ENCODE assay signal across 30 cellular contexts in genomic region chr16:3051489-3051888, GRCh38. TPM values are rescaled to one million over a fixed set of nuclear protein-coding genes. Genes with fewer than 3 reads are reported as not detected.
DNase-seq lines count a peak whose midpoint lies in the region; ATAC-seq and TF ChIP-seq lines count a peak whose summit lies in the region.
"Had no signal": no experiment of that assay in that cellular context is flagged by ENCODE, and none has a peak within 500 bp of the region (broad histone marks: within the 10 kb centered on the region; RNA-seq: fewer than 3 reads in every experiment).

No MANE protein-coding gene starts in this region.

- H3K27me3 ChIP-seq in spleen (replicated peaks in 1 of 7) = peaks cover 0 to 40% (median 16%) of the 10 kb centered on the region in 7 donors

- peak overlapping the region in 7 of 8 donors; percentile 51 to 95 (median 81) for H3K27ac ChIP-seq in spleen
- H3K27ac ChIP-seq: gastroesophageal sphincter, GM23248, hepatocyte, neural progenitor cell, PC-9, right atrium auricular region had no signal

- DNase-seq in NCI-H146 (lab: John Stamatoyannopoulos, UW) = peak; percentile 34
- DNase-seq in NCI-H146 treated with DMSO at 0.1 percent for 48 hours (lab: John Stamatoyannopoulos, UW; ENCODE audit: unreplicated experiment) = no peak
- no peak for DNase-seq in activated naive CD8-positive, alpha-beta T cell treated with anti-CD3 and anti-CD28 coated beads, Interleukin-2, amount 10 ng/mL, durations not matched to agents 7 days and 5 days
- no peak for DNase-seq in activated naive CD8-positive, alpha-beta T cell treated with anti-CD3 and anti-CD28 coated beads, Interleukin-2, amount 50 U/mL, for 24 hours
- DNase-seq in activated CD4-positive, alpha-beta memory T cell treated with anti-CD3 and anti-CD28 coated beads, Interleukin-2, amount 10 ng/mL, durations not matched to agents 7 days and 5 days = no peak
- DNase-seq in spleen = no peak
- no peak for DNase-seq in immature natural killer cell
- DNase-seq: 8988T; activated CD4-positive, alpha-beta T cell treated with anti-CD3 and anti-CD28 coated beads for 1 hour; aorta; GM23248; left cardiac atrium; NCI-H1105 treated with DMSO at 0.1 percent for 48 hours; NCI-H2029; NCI-H524; NK-92 treated with Interleukin-12 subunit alpha and Interleukin-12 subunit beta, amount 100 ng/mL, for 24 hours; PC-9; small intestine; stimulated activated naive CD8-positive, alpha-beta T cell treated with anti-CD3 and anti-CD28 coated beads, Interleukin-15, Interleukin-2, amounts not matched to agents 100 U/mL and 50 U/mL, for 24 hours had no signal

- WGBS in spleen, 5 donors = 50 to 80% (median 57%) methylated on average over 9 of the region's 9 CpGs

- H3K36me3 ChIP-seq in spleen = peaks cover 0 to 28% (median 0%) of the 10 kb centered on the region in 6 donors
- H3K36me3 ChIP-seq: gastroesophageal sphincter, neural progenitor cell, right atrium auricular region had no signal

- no peaks in the 10 kb centered on the region for H3K27me3 Mint-ChIP-seq in activated naive CD8-positive, alpha-beta T cell treated with anti-CD3 and anti-CD28 coated beads, Interleukin-2, amount 10 ng/mL, durations not matched to agents 7 days and 5 days
- H3K27me3 Mint-ChIP-seq in activated naive CD8-positive, alpha-beta T cell treated with anti-CD3 and anti-CD28 coated beads, Interleukin-2, amount 50 U/mL, for 24 hours = peaks cover 17% of the 10 kb centered on the region
- H3K27me3 Mint-ChIP-seq in activated CD4-positive, alpha-beta memory T cell treated with anti-CD3 and anti-CD28 coated beads, Interleukin-2, amount 10 ng/mL, durations not matched to agents 7 days and 5 days = peaks cover 2% of the 10 kb centered on the region
- peaks cover 6 to 12% (median 8%) of the 10 kb centered on the region in 3 donors for H3K27me3 Mint-ChIP-seq in immature natural killer cell (ENCODE audit: low read depth in 3 of 3)
- H3K27me3 Mint-ChIP-seq: activated naive CD8-positive, alpha-beta T cell had no signal

- H3K9me3 Mint-ChIP-seq in activated naive CD8-positive, alpha-beta T cell treated with anti-CD3 and anti-CD28 coated beads, Interleukin-2, amount 10 ng/mL, durations not matched to agents 7 days and 5 days = no peaks in the 10 kb centered on the region
- no peaks in the 10 kb centered on the region for H3K9me3 Mint-ChIP-seq in activated naive CD8-positive, alpha-beta T cell treated with anti-CD3 and anti-CD28 coated beads, Interleukin-2, amount 50 U/mL, for 24 hours
- no peaks in the 10 kb centered on the region for H3K9me3 Mint-ChIP-seq in activated CD4-positive, alpha-beta memory T cell treated with anti-CD3 and anti-CD28 coated beads, Interleukin-2, amount 10 ng/mL, durations not matched to agents 7 days and 5 days
- H3K9me3 Mint-ChIP-seq in immature natural killer cell = no peaks in the 10 kb centered on the region
- H3K9me3 Mint-ChIP-seq: CD8-positive, alpha-beta T cell; neural progenitor cell had no signal

- peaks cover 64% of the 10 kb centered on the region for H3K4me1 Mint-ChIP-seq in activated naive CD8-positive, alpha-beta T cell treated with anti-CD3 and anti-CD28 coated beads, Interleukin-2, amount 10 ng/mL, durations not matched to agents 7 days and 5 days
- peaks cover 26% of the 10 kb centered on the region for H3K4me1 Mint-ChIP-seq in activated naive CD8-positive, alpha-beta T cell treated with anti-CD3 and anti-CD28 coated beads, Interleukin-2, amount 50 U/mL, for 24 hours
- H3K4me1 Mint-ChIP-seq in activated CD4-positive, alpha-beta memory T cell treated with anti-CD3 and anti-CD28 coated beads, Interleukin-2, amount 10 ng/mL, durations not matched to agents 7 days and 5 days = peaks cover 87% of the 10 kb centered on the region
- H3K4me1 Mint-ChIP-seq in immature natural killer cell = peaks cover 54 to 57% of the 10 kb centered on the region in 2 donors

- peaks cover 10 to 83% (median 28%) of the 10 kb centered on the region in 6 donors for H3K4me1 ChIP-seq in spleen
- H3K4me1 ChIP-seq: neural progenitor cell had no signal

- TF ChIP-seq CTCF in spleen (IDR thresholded peaks at IDR 0.05 in 8 of 11, conservative IDR thresholded peaks at IDR 0.05 in 3 of 11) = no peak

- H3K9me3 ChIP-seq in spleen = no peaks in the 10 kb centered on the region
- H3K9me3 ChIP-seq: gastroesophageal sphincter, right atrium auricular region had no signal

- peak overlapping the region; percentile 71 for H3K27ac Mint-ChIP-seq in activated naive CD8-positive, alpha-beta T cell treated with anti-CD3 and anti-CD28 coated beads, Interleukin-2, amount 10 ng/mL, durations not matched to agents 7 days and 5 days
- no peak overlapping the region for H3K27ac Mint-ChIP-seq in activated naive CD8-positive, alpha-beta T cell treated with anti-CD3 and anti-CD28 coated beads, Interleukin-2, amount 50 U/mL, for 24 hours
- H3K27ac Mint-ChIP-seq in activated CD4-positive, alpha-beta memory T cell treated with anti-CD3 and anti-CD28 coated beads, Interleukin-2, amount 10 ng/mL, durations not matched to agents 7 days and 5 days = peak overlapping the region; percentile 77
- H3K27ac Mint-ChIP-seq in immature natural killer cell = peak overlapping the region in 2 of 6 donors; percentile 5 to 66

- peak overlapping the region in 1 of 8 donors; percentile 84 for H3K4me3 ChIP-seq in spleen
- H3K4me3 ChIP-seq: gastroesophageal sphincter, GM23248, hepatocyte, neural progenitor cell, PC-9, right atrium auricular region had no signal

- ATAC-seq in activated naive CD8-positive, alpha-beta T cell treated with anti-CD3 and anti-CD28 coated beads, Interleukin-2, amount 10 ng/mL, durations not matched to agents 7 days and 5 days (ENCODE audit: low read depth) = no peak
- no peak for ATAC-seq in activated naive CD8-positive, alpha-beta T cell treated with anti-CD3 and anti-CD28 coated beads, Interleukin-2, amount 50 U/mL, for 24 hours
- ATAC-seq in HG03354 (IDR thresholded peaks at IDR 0.05; ENCODE audit: poor library complexity, severe bottlenecking, unreplicated experiment) = no peak
- ATAC-seq: CD8-positive, alpha-beta T cell; gastroesophageal sphincter; left cardiac atrium; SK-N-SH treated with all-trans-retinoic acid at 6 μM for 48 hours; stimulated activated naive CD8-positive, alpha-beta T cell treated with anti-CD3 and anti-CD28 coated beads, Interleukin-15, Interleukin-2, amounts not matched to agents 100 U/mL and 50 U/mL, for 24 hours had no signal

- POLR2A ChIA-PET in activated naive CD8-positive, alpha-beta T cell treated with anti-CD3 and anti-CD28 coated beads, Interleukin-2, amount 10 ng/mL, durations not matched to agents 7 days and 5 days (lab: Charles Lee) = interaction anchor here (0.9 to 8.8 kb wide), 10 partner anchors 6 to 78 kb away, joined by 3 to 131 read pairs (median 4); partner anchors contain the start of gene IL32
- POLR2A ChIA-PET in activated CD4-positive, alpha-beta memory T cell treated with anti-CD3 and anti-CD28 coated beads, Interleukin-2, amount 10 ng/mL, durations not matched to agents 7 days and 5 days (lab: Charles Lee) = interaction anchor here (0.8 to 8.7 kb wide), 8 partner anchors 12 to 107 kb away, joined by 3 to 72 read pairs (median 7); partner anchors contain the start of gene IL32

- TF ChIP-seq POLR2A in spleen (IDR thresholded peaks at IDR 0.05) = no peak

- H3K4me3 Mint-ChIP-seq in activated naive CD8-positive, alpha-beta T cell treated with anti-CD3 and anti-CD28 coated beads, Interleukin-2, amount 10 ng/mL, durations not matched to agents 7 days and 5 days = peak overlapping the region; percentile 38
- no peak overlapping the region for H3K4me3 Mint-ChIP-seq in activated naive CD8-positive, alpha-beta T cell treated with anti-CD3 and anti-CD28 coated beads, Interleukin-2, amount 50 U/mL, for 24 hours
- H3K4me3 Mint-ChIP-seq in activated CD4-positive, alpha-beta memory T cell treated with anti-CD3 and anti-CD28 coated beads, Interleukin-2, amount 10 ng/mL, durations not matched to agents 7 days and 5 days = peak overlapping the region; percentile 57
- H3K4me3 Mint-ChIP-seq in immature natural killer cell = no peak overlapping the region
- H3K4me3 Mint-ChIP-seq: activated naive CD8-positive, alpha-beta T cell; CD8-positive, alpha-beta T cell had no signal

- intact Hi-C loops in spleen (cut with DNase I; ENCODE audit: low total_unique reads) = loop anchor here (10.0 kb wide), 1 partner anchor 113 kb away; no protein-coding TSS in a partner anchor

- CTCF ChIA-PET in activated CD4-positive, alpha-beta memory T cell treated with anti-CD3 and anti-CD28 coated beads, Interleukin-2, amount 10 ng/mL, durations not matched to agents 7 days and 5 days (lab: Charles Lee) = interaction anchor here (1.5 to 5.8 kb wide), 3 partner anchors 20 to 45 kb away, joined by 4 to 38 read pairs (median 15); no protein-coding TSS in a partner anchor

- H3K36me3 Mint-ChIP-seq in activated naive CD8-positive, alpha-beta T cell treated with anti-CD3 and anti-CD28 coated beads, Interleukin-2, amount 10 ng/mL, durations not matched to agents 7 days and 5 days = peaks cover 47% of the 10 kb centered on the region
- peaks cover 5% of the 10 kb centered on the region for H3K36me3 Mint-ChIP-seq in activated naive CD8-positive, alpha-beta T cell treated with anti-CD3 and anti-CD28 coated beads, Interleukin-2, amount 50 U/mL, for 24 hours (ENCODE audit: low read depth)
- H3K36me3 Mint-ChIP-seq in activated CD4-positive, alpha-beta memory T cell treated with anti-CD3 and anti-CD28 coated beads, Interleukin-2, amount 10 ng/mL, durations not matched to agents 7 days and 5 days (ENCODE audit: low read depth) = peaks cover 74% of the 10 kb centered on the region
- H3K36me3 Mint-ChIP-seq in immature natural killer cell = peaks cover 6 to 19% (median 7%) of the 10 kb centered on the region in 3 donors

RNA-seq across cellular contexts. Expression of gene MMP25, which starts 5.1 kb away (rescaled TPM):
- total RNA-seq in activated naive CD8-positive, alpha-beta T cell treated with anti-CD3 and anti-CD28 coated beads, Interleukin-2, amount 10 ng/mL, durations not matched to agents 7 days and 5 days = 10 to 100 TPM; 49.3 to 60.4 TPM
- 100 to 1,000 TPM; 112 to 117 TPM for total RNA-seq in activated CD4-positive, alpha-beta memory T cell treated with anti-CD3 and anti-CD28 coated beads, Interleukin-2, amount 10 ng/mL, durations not matched to agents 7 days and 5 days
- 100 to 1,000 TPM in 4 of 7 donors, 10 to 100 TPM in 3; 24.3 to 282 (median 113) TPM for total RNA-seq in spleen
- polyA plus RNA-seq in spleen (10 to 100 TPM in 2 of 3 donors, 1 to 10 TPM in 1; 2.7 to 45.0 (median 41.9) TPM), immature natural killer cell (1 to 10 TPM in 1 of 3 donors, under 1 TPM in 2; 0.19 to 2.2 (median 0.73) TPM)
- total RNA-seq: GM23248, hepatocyte had no signal

RNA-seq across cellular contexts. Expression of gene IL32, which starts 14.0 kb away (rescaled TPM):
- total RNA-seq in activated naive CD8-positive, alpha-beta T cell treated with anti-CD3 and anti-CD28 coated beads, Interleukin-2, amount 10 ng/mL, durations not matched to agents 7 days and 5 days = 1,000 to 10,000 TPM; 2,319 to 2,425 TPM
- total RNA-seq in activated CD4-positive, alpha-beta memory T cell treated with anti-CD3 and anti-CD28 coated beads, Interleukin-2, amount 10 ng/mL, durations not matched to agents 7 days and 5 days = 1,000 to 10,000 TPM; 4,131 to 4,213 TPM
- total RNA-seq in spleen = 100 to 1,000 TPM; 171 to 414 (median 309) TPM
- polyA plus RNA-seq in spleen (100 to 1,000 TPM; 256 to 624 (median 277) TPM), immature natural killer cell (1,000 to 10,000 TPM in 1 of 3 donors, 100 to 1,000 TPM in 2; 878 to 1,331 (median 944) TPM)

RNA-seq across cellular contexts. Expression of gene BICDL2, which starts 14.7 kb away (rescaled TPM):
- total RNA-seq in activated naive CD8-positive, alpha-beta T cell treated with anti-CD3 and anti-CD28 coated beads, Interleukin-2, amount 10 ng/mL, durations not matched to agents 7 days and 5 days = 1 to 10 TPM; 1.6 TPM
- total RNA-seq in activated CD4-positive, alpha-beta memory T cell treated with anti-CD3 and anti-CD28 coated beads, Interleukin-2, amount 10 ng/mL, durations not matched to agents 7 days and 5 days = 1 to 10 TPM; 1.4 to 1.9 TPM
- total RNA-seq in spleen = under 1 TPM in 4 of 7 donors, not detected in 3; 0.30 to 0.77 (median 0.32) TPM
- polyA plus RNA-seq in spleen = under 1 TPM; 0.03 to 0.22 (median 0.15) TPM
- not detected for polyA plus RNA-seq in immature natural killer cell
- total RNA-seq: CD8-positive, alpha-beta T cell; Daoy; HT1080; left cardiac atrium; temporal lobe had no signal

RNA-seq across cellular contexts. Expression of gene THOC6, which starts 27.7 kb away (rescaled TPM):
- 10 to 100 TPM; 36.3 to 36.9 TPM for total RNA-seq in activated naive CD8-positive, alpha-beta T cell treated with anti-CD3 and anti-CD28 coated beads, Interleukin-2, amount 10 ng/mL, durations not matched to agents 7 days and 5 days
- 10 to 100 TPM; 42.4 TPM for total RNA-seq in activated CD4-positive, alpha-beta memory T cell treated with anti-CD3 and anti-CD28 coated beads, Interleukin-2, amount 10 ng/mL, durations not matched to agents 7 days and 5 days
- 10 to 100 TPM; 19.3 to 30.4 (median 26.3) TPM for total RNA-seq in spleen
- polyA plus RNA-seq in spleen (10 to 100 TPM; 40.7 to 57.2 (median 41.0) TPM), immature natural killer cell (10 to 100 TPM; 40.1 to 45.4 (median 42.1) TPM)

RNA-seq across cellular contexts. Expression of gene HCFC1R1, which starts 27.7 kb away (rescaled TPM):
- total RNA-seq in activated naive CD8-positive, alpha-beta T cell treated with anti-CD3 and anti-CD28 coated beads, Interleukin-2, amount 10 ng/mL, durations not matched to agents 7 days and 5 days = 10 to 100 TPM; 38.1 to 42.6 TPM
- total RNA-seq in activated CD4-positive, alpha-beta memory T cell treated with anti-CD3 and anti-CD28 coated beads, Interleukin-2, amount 10 ng/mL, durations not matched to agents 7 days and 5 days = 10 to 100 TPM; 37.0 to 43.3 TPM
- 10 to 100 TPM; 15.5 to 30.8 (median 21.6) TPM for total RNA-seq in spleen
- 10 to 100 TPM; 60.5 to 74.5 (median 62.8) TPM for polyA plus RNA-seq in spleen
- 10 to 100 TPM; 17.2 to 37.3 (median 21.5) TPM for polyA plus RNA-seq in immature natural killer cell

Comparison
In these comparisons a context has a peak if more than half of its experiments do, and no peak if none do; other contexts are left out.
1. H3K4me3 Mint-ChIP-seq: peak in activated naive CD8-positive, alpha-beta T cell treated with anti-CD3 and anti-CD28 coated beads, Interleukin-2, amount 10 ng/mL, durations not matched to agents 7 days and 5 days (single experiment) and activated CD4-positive, alpha-beta memory T cell treated with anti-CD3 and anti-CD28 coated beads, Interleukin-2, amount 10 ng/mL, durations not matched to agents 7 days and 5 days (single experiment); none in activated naive CD8-positive, alpha-beta T cell treated with anti-CD3 and anti-CD28 coated beads, Interleukin-2, amount 50 U/mL, for 24 hours (single experiment) and immature natural killer cell (0 of 5).
2. RNA of gene IL32, which starts 14.0 kb away (total RNA-seq): 4,131 to 4,213 TPM in activated CD4-positive, alpha-beta memory T cell treated with anti-CD3 and anti-CD28 coated beads, Interleukin-2, amount 10 ng/mL, durations not matched to agents 7 days and 5 days and 2,319 to 2,425 TPM in activated naive CD8-positive, alpha-beta T cell treated with anti-CD3 and anti-CD28 coated beads, Interleukin-2, amount 10 ng/mL, durations not matched to agents 7 days and 5 days; 171 to 414 TPM in spleen; every median in the first group is over 4 times any median in the second.